ENCODE assay signal across 10 cellular contexts in genomic region chr7:121504478-121504877, GRCh38.
DNase-seq lines count a peak whose midpoint lies in the region; ATAC-seq, FAIRE-seq and TF ChIP-seq lines count a peak whose summit lies in the region.
"Had no signal": no experiment of that assay in that cellular context is flagged by ENCODE, and none has a peak within 500 bp of the region (broad histone marks: within the 10 kb centered on the region; RNA-seq: fewer than 3 reads in every experiment).

No MANE protein-coding gene starts in this region.

- H3K27ac ChIP-seq in transverse colon: no peak overlapping the region

- ATAC-seq in GM18873 (IDR thresholded peaks at IDR 0.05; ENCODE audit: low FRiP score, unreplicated experiment) (no peak), GM19035 (IDR thresholded peaks at IDR 0.05; ENCODE audit: unreplicated experiment) (no peak)

- in situ Hi-C loops in transverse colon (cut with MboI; ENCODE audit: low pct_ligation_motif_present in 1 of 4, low pct_unique_long_range_greater_than_20kb in 1 of 4, low sequenced_read_pairs in 3 of 4): no loop called here

- POLR2A ChIA-PET in AG04449 (lab: Yijun Ruan, JAX): no interaction called here

- WGBS in transverse colon (ENCODE audit: low coverage in 1 of 2), 2 donors: 60 to 78% methylated on average over 2 to 5 of the region's 5 CpGs

- CTCF ChIA-PET in AG04449 (lab: Yijun Ruan, JAX): interaction anchor here (1.6 kb wide), 1 partner anchor 10 kb away, joined by 6 read pairs; no protein-coding TSS in a partner anchor

- TF ChIP-seq CTCF in AG04449 (IDR thresholded peaks at IDR 0.05; ENCODE audit: insufficient read depth, low read length, missing control alignments) (no peak), bronchial epithelial cell (IDR thresholded peaks at IDR 0.05; ENCODE audit: insufficient read depth, low read length, severe bottlenecking) (no peak), transverse colon (IDR thresholded peaks at IDR 0.05) (no peak)

- TF ChIP-seq POLR2A in transverse colon (IDR thresholded peaks at IDR 0.05): no peak

- TF ChIP-seq EP300 in transverse colon (IDR thresholded peaks at IDR 0.05; ENCODE audit: low read depth): no peak

- no peak overlapping the region for H3K4me3 ChIP-seq in AG04449 (ENCODE audit: low read depth, low read length)
- H3K4me3 ChIP-seq in bronchial epithelial cell (ENCODE audit: low read depth, low read length): no peak overlapping the region
- H3K4me3 ChIP-seq in transverse colon: no peak overlapping the region

- H3K36me3 ChIP-seq in bronchial epithelial cell (ENCODE audit: control insufficient read depth, insufficient read depth, low read length): no peaks in the 10 kb centered on the region
- no peaks in the 10 kb centered on the region for H3K36me3 ChIP-seq in transverse colon

- H3K27me3 ChIP-seq in bronchial epithelial cell (ENCODE audit: control insufficient read depth, insufficient read depth, low read length) (no peaks in the 10 kb centered on the region), transverse colon (no peaks in the 10 kb centered on the region)

- no peak for FAIRE-seq in bronchial epithelial cell (lab: Jason Lieb, UNC)
- FAIRE-seq: GM12891 had no signal

- peak; percentile 51 for DNase-seq in AG04449 (ENCODE audit: low read depth, low spot score)
- peak; percentile 94 for DNase-seq in LHCN-M2 (ENCODE audit: low read depth)
- peak; percentile 67 for DNase-seq in bronchial epithelial cell (ENCODE audit: low read depth)
- DNase-seq in lung microvascular endothelial cell (ENCODE audit: low read depth in 2 of 2): peak; percentile 43 to 87
- DNase-seq in transverse colon: no peak
- no peak for DNase-seq in SKM-1 treated with dmso at 0.1 percent for 144 hours (lab: John Stamatoyannopoulos, UW; ENCODE audit: unreplicated experiment)
- DNase-seq: NCI-H446 treated with DMSO at 0.1 percent for 48 hours had no signal

- H3K4me1 ChIP-seq in transverse colon: no peaks in the 10 kb centered on the region

- H3K9me3 ChIP-seq in transverse colon: peaks cover 0 to 3% of the 10 kb centered on the region in 2 donors

- intact Hi-C loops in transverse colon (cut with DNase I; ENCODE audit: low total_unique reads): no loop called here

Comparison
In these comparisons a context has a peak if more than half of its experiments do, and no peak if none do; other contexts are left out.
1. DNase-seq: peak in AG04449 (single experiment), LHCN-M2 (single experiment), bronchial epithelial cell (single experiment) and lung microvascular endothelial cell (2 of 2); none in transverse colon (single experiment) and SKM-1 treated with dmso at 0.1 percent for 144 hours (single experiment).